ENCODE assay signal across 24 cellular contexts in genomic region chr9:136187197-136187596, GRCh38. TPM values are rescaled to one million over a fixed set of nuclear protein-coding genes. Genes with fewer than 3 reads are reported as not detected.
"Had no signal": no experiment of that assay in that cellular context is flagged by ENCODE, and none has a peak within 500 bp of the region (broad histone marks: within the 10 kb centered on the region; RNA-seq: fewer than 3 reads in every experiment).

No MANE protein-coding gene starts in this region.

- DNase-seq: Kasumi-1, MM.1S, NCI-H1092 treated with DMSO at 0.1 percent for 48 hours, NCI-H1436, NCI-H187, NCI-H2029, NCI-H2081 treated with DMSO at 0.1 percent for 48 hours, NCI-H2171, NCI-H226, NCI-H446, NCI-H510A, NCI-H524 treated with DMSO at 0.1 percent for 48 hours, NCI-H69, NCI-H774, RPMI8226, SHP77 treated with DMSO at 0.1 percent for 48 hours, SJCRH30 had no signal

- H3K9ac ChIP-seq: KMS-11 had no signal

- H3K9me3 Mint-ChIP-seq: IgD-negative memory B cell had no signal

- H3K36me3 ChIP-seq: SJCRH30 had no signal

- ATAC-seq: K562 had no signal

- H3K36me3 Mint-ChIP-seq: IgD-negative memory B cell had no signal

- H3K9me3 ChIP-seq: SJCRH30 had no signal

- H3K4me2 ChIP-seq: KMS-11 had no signal

- H3K4me3 ChIP-seq: K562, SJCRH30 had no signal

- FAIRE-seq: HTR-8/SVneo, K562, RCC 7860 had no signal

- H3K27ac ChIP-seq: HL-60, KMS-11, SJCRH30 had no signal

RNA-seq across cellular contexts. Expression of gene LHX3, which starts 17.7 kb away (rescaled TPM):
- total RNA-seq: M059J, SJCRH30 had no signal
- polyA plus RNA-seq: IgD-negative memory B cell, K562 had no signal
